11 cellular contexts compared by ENCODE assay signal in genomic region chr3:140420621-140421357, GRCh38.
DNase-seq lines count a peak whose midpoint lies in the region; ATAC-seq and TF ChIP-seq lines count a peak whose summit lies in the region.
"Had no signal": no experiment of that assay in that cellular context is flagged by ENCODE, and none has a peak within 500 bp of the region (broad histone marks: within the 10 kb centered on the region; RNA-seq: fewer than 3 reads in every experiment).

No MANE protein-coding gene starts in this region.

- no peaks in the 10 kb centered on the region for H3K27me3 ChIP-seq in body of pancreas
- H3K27me3 ChIP-seq in right cardiac atrium (ENCODE audit: control insufficient read depth, insufficient read depth) = no peaks in the 10 kb centered on the region

- H3K4me1 ChIP-seq in body of pancreas = peaks cover 16% of the 10 kb centered on the region
- peaks cover 5% of the 10 kb centered on the region for H3K4me1 ChIP-seq in right cardiac atrium (ENCODE audit: control insufficient read depth, insufficient read depth, low read length)

- TF ChIP-seq CTCF in body of pancreas (IDR thresholded peaks at IDR 0.05) = peak in 4 of 7 experiments; percentile 39 to 56 (median 43)
- peak; percentile 29 for TF ChIP-seq CTCF in retinal pigment epithelial cell (conservative IDR thresholded peaks at IDR 0.05; ENCODE audit: low read depth, low read length)
- TF ChIP-seq CTCF in GM10266 (IDR thresholded peaks at IDR 0.05; ENCODE audit: control insufficient read depth, insufficient read depth, low read depth, missing control alignments) = no peak

- H3K36me3 ChIP-seq in body of pancreas (replicated peaks in 1 of 2; ENCODE audit: insufficient read depth in 1 of 2, low read depth in 2 of 2) = no peaks in the 10 kb centered on the region

- WGBS in body of pancreas, 2 donors = 34 to 50% methylated on average over 9 of the region's 9 CpGs
- WGBS in right cardiac atrium = 34% methylated on average over 9 of the region's 9 CpGs

- H3K4me3 ChIP-seq in body of pancreas (no peak overlapping the region), right cardiac atrium (ENCODE audit: low read length) (no peak overlapping the region), retinal pigment epithelial cell (ENCODE audit: low read length) (no peak overlapping the region)

- TF ChIP-seq POLR2A in body of pancreas (IDR thresholded peaks at IDR 0.05) = no peak

- intact Hi-C loops in body of pancreas (cut with DNase I) (no loop called here), right cardiac atrium (cut with DNase I) (no loop called here)

- peak; percentile 53 for DNase-seq in GM03348 (ENCODE audit: low spot score)
- peak; percentile 31 to 63 (median 52) for DNase-seq in body of pancreas
- peak in 2 of 3 donors; percentile 55 to 66 for DNase-seq in right cardiac atrium
- peak; percentile 89 for DNase-seq in retinal pigment epithelial cell (ENCODE audit: low read depth)
- no peak for DNase-seq in AG08396 (ENCODE audit: low spot score)
- no peak for DNase-seq in stimulated activated CD8-positive, alpha-beta memory T cell treated with anti-CD3 and anti-CD28 coated beads, Interleukin-4, amount 100 ng/mL, for 48 hours
- DNase-seq in GM10266 (ENCODE audit: extremely low spot score) = no peak
- DNase-seq: activated naive CD8-positive, alpha-beta T cell treated with anti-CD3 and anti-CD28 coated beads, Interleukin-2, amount 10 ng/mL, durations not matched to agents 7 days and 5 days; DMS153; KBM-7 had no signal

- ATAC-seq in body of pancreas (peak; percentile 92), right cardiac atrium (peak; percentile 87 to 92), HG02798 (IDR thresholded peaks at IDR 0.05; ENCODE audit: poor library complexity, unreplicated experiment) (no peak)

- H3K27ac ChIP-seq in body of pancreas (peak overlapping the region in 3 of 4 donors; percentile 39 to 76 (median 46)), right cardiac atrium (ENCODE audit: low read length) (no peak overlapping the region)

- H3K9me3 ChIP-seq in body of pancreas (no peaks in the 10 kb centered on the region), right cardiac atrium (ENCODE audit: control insufficient read depth, low read length) (no peaks in the 10 kb centered on the region)

Comparison
In these comparisons a context has a peak if more than half of its experiments do, and no peak if none do; other contexts are left out.
1. DNase-seq: peak in GM03348 (single experiment), body of pancreas (4 of 4), right cardiac atrium (2 of 3) and retinal pigment epithelial cell (single experiment); none in AG08396 (single experiment), stimulated activated CD8-positive, alpha-beta memory T cell treated with anti-CD3 and anti-CD28 coated beads, Interleukin-4, amount 100 ng/mL, for 48 hours (single experiment) and GM10266 (single experiment).